Comparison of ENCODE assay signal across 22 cellular contexts in genomic region chr5:128708841-128709240, GRCh38.
"Had no signal": no experiment of that assay in that cellular context is flagged by ENCODE, and none has a peak within 500 bp of the region (broad histone marks: within the 10 kb centered on the region; RNA-seq: fewer than 3 reads in every experiment).

No MANE protein-coding gene starts in this region.

- ATAC-seq: activated T-cell treated with anti-CD3 and anti-CD28 coated beads, Interleukin-2, amount 50 U/mL, for 4 hours; left lung; natural killer cell had no signal

- H3K4me1 Mint-ChIP-seq: natural killer cell had no signal

- H3K36me3 Mint-ChIP-seq: activated naive CD8-positive, alpha-beta T cell; natural killer cell had no signal

- H3K27ac Mint-ChIP-seq: activated naive CD8-positive, alpha-beta T cell; activated T-helper 2 cell treated with anti-CD3 and anti-CD28 coated beads, Interferon-gamma antibody, Interleukin-2, Interleukin-4, amounts not matched to agents 10 μg/mL and 5 μg/mL and 100 μg/mL, durations not matched to agents 14 hours and 24 hours and 36 hours; natural killer cell; progenitor cell of endocrine pancreas; stimulated activated naive CD8-positive, alpha-beta T cell treated with anti-CD3 and anti-CD28 coated beads, Interleukin-15, Interleukin-2, amounts not matched to agents 100 ng/mL and 50 ng/mL, for 24 hours; T-helper 2 cell treated with Interferon-gamma antibody and Interleukin-4, amounts not matched to agents 5 μg/mL and 100 μg/mL, for 36 hours had no signal

- H3K36me3 ChIP-seq: adrenal gland, ascending aorta, brain microvascular endothelial cell, colonic mucosa, left lung, thyroid gland had no signal

- H3K4me3 ChIP-seq: adrenal gland, ascending aorta, colonic mucosa, left lung, lung, thyroid gland had no signal

- H3K4me3 Mint-ChIP-seq: activated naive CD8-positive, alpha-beta T cell; activated T-cell treated with anti-CD3 and anti-CD28 coated beads, Interleukin-2, amount 50 U/mL, for 4 hours; natural killer cell; stimulated activated naive CD8-positive, alpha-beta T cell treated with anti-CD3 and anti-CD28 coated beads, Interleukin-15, Interleukin-2, amounts not matched to agents 100 ng/mL and 50 ng/mL, for 24 hours; T-helper 2 cell treated with Interferon-gamma antibody and Interleukin-4, amounts not matched to agents 5 μg/mL and 100 μg/mL, for 36 hours had no signal

- H3K9me3 Mint-ChIP-seq: activated T-helper 2 cell treated with anti-CD3 and anti-CD28 coated beads, Interferon-gamma antibody, Interleukin-2, Interleukin-4, amounts not matched to agents 10 μg/mL and 5 μg/mL and 100 μg/mL, durations not matched to agents 14 hours and 24 hours and 36 hours; stimulated activated naive CD8-positive, alpha-beta T cell treated with anti-CD3 and anti-CD28 coated beads, Interleukin-15, Interleukin-2, amounts not matched to agents 100 ng/mL and 50 ng/mL, for 24 hours; T-helper 2 cell treated with Interferon-gamma antibody and Interleukin-4, amounts not matched to agents 5 μg/mL and 100 μg/mL, for 36 hours had no signal

- H3K27ac ChIP-seq: adrenal gland, ascending aorta, brain microvascular endothelial cell, colonic mucosa, left lung, thyroid gland, VCaP had no signal

- H3K27me3 Mint-ChIP-seq: activated naive CD8-positive, alpha-beta T cell; progenitor cell of endocrine pancreas; stimulated activated naive CD8-positive, alpha-beta T cell treated with anti-CD3 and anti-CD28 coated beads, Interleukin-15, Interleukin-2, amounts not matched to agents 100 ng/mL and 50 ng/mL, for 24 hours had no signal

- H3K4me1 ChIP-seq: adrenal gland, ascending aorta, colonic mucosa, left lung, thyroid gland had no signal

- H3K9me3 ChIP-seq: adrenal gland, ascending aorta, colonic mucosa, thyroid gland had no signal

- DNase-seq: activated CD4-positive, CD25-positive, alpha-beta regulatory T cell treated with anti-CD3 and anti-CD28 coated beads, Interleukin-2, amount 50 U/mL, for 72 hours; activated CD8-positive, alpha-beta memory T cell treated with anti-CD3 and anti-CD28 coated beads for 24 hours; activated CD8-positive, alpha-beta memory T cell treated with anti-CD3 and anti-CD28 coated beads, Interleukin-2, amount 50 U/mL, for 4 hours; activated naive CD4-positive, alpha-beta T cell; activated T-cell treated with anti-CD3 and anti-CD28 coated beads, Interleukin-2, amount 50 U/mL, for 4 hours; adrenal gland; brain microvascular endothelial cell; colonic mucosa; kidney glomerular epithelial cell; left lung; natural killer cell; stimulated activated CD4-positive, alpha-beta T cell treated with anti-CD3 and anti-CD28 coated beads, Interleukin-12 subunit alpha, Interleukin-12 subunit beta, amount 100 ng/mL, for 4 hours; substantia nigra; thyroid gland had no signal

- H3K27me3 ChIP-seq: adrenal gland, ascending aorta, brain microvascular endothelial cell, colonic mucosa, left lung, thyroid gland had no signal
